Comparison of ENCODE assay signal across 13 cellular contexts in genomic region chr14:23577710-23578392, GRCh38. TPM values are rescaled to one million over a fixed set of nuclear protein-coding genes. Genes with fewer than 3 reads are reported as not detected.
DNase-seq lines count a peak whose midpoint lies in the region; ATAC-seq and TF ChIP-seq lines count a peak whose summit lies in the region.
"Had no signal": no experiment of that assay in that cellular context is flagged by ENCODE, and none has a peak within 500 bp of the region (broad histone marks: within the 10 kb centered on the region; RNA-seq: fewer than 3 reads in every experiment).

No MANE protein-coding gene starts in this region.

- no peaks in the 10 kb centered on the region for H3K9me3 Mint-ChIP-seq in activated CD8-positive, alpha-beta T cell treated with anti-CD3 and anti-CD28 coated beads for 36 hours
- H3K9me3 Mint-ChIP-seq in activated CD8-positive, alpha-beta T cell treated with anti-CD3 and anti-CD28 coated beads, Interleukin-2, amount 10 ng/mL, durations not matched to agents 7 days and 5 days (ENCODE audit: insufficient read depth), result no peaks in the 10 kb centered on the region
- H3K9me3 Mint-ChIP-seq in stimulated activated effector memory CD8-positive, alpha-beta T cell treated with anti-CD3 and anti-CD28 coated beads, Interleukin-12 subunit alpha, Interleukin-12 subunit beta, amount 100 ng/mL, for 72 hours, result no peaks in the 10 kb centered on the region

- no peak overlapping the region for H3K27ac Mint-ChIP-seq in activated CD8-positive, alpha-beta T cell treated with anti-CD3 and anti-CD28 coated beads for 36 hours
- no peak overlapping the region for H3K27ac Mint-ChIP-seq in activated CD8-positive, alpha-beta T cell treated with anti-CD3 and anti-CD28 coated beads, Interleukin-2, amount 10 ng/mL, durations not matched to agents 7 days and 5 days
- no peak overlapping the region for H3K27ac Mint-ChIP-seq in stimulated activated effector memory CD8-positive, alpha-beta T cell treated with anti-CD3 and anti-CD28 coated beads, Interleukin-12 subunit alpha, Interleukin-12 subunit beta, amount 100 ng/mL, for 72 hours

- H3K36me3 Mint-ChIP-seq in activated CD8-positive, alpha-beta T cell treated with anti-CD3 and anti-CD28 coated beads for 36 hours (ENCODE audit: low read depth), result no peaks in the 10 kb centered on the region
- no peaks in the 10 kb centered on the region for H3K36me3 Mint-ChIP-seq in activated CD8-positive, alpha-beta T cell treated with anti-CD3 and anti-CD28 coated beads, Interleukin-2, amount 10 ng/mL, durations not matched to agents 7 days and 5 days (ENCODE audit: low read depth)
- H3K36me3 Mint-ChIP-seq in stimulated activated effector memory CD8-positive, alpha-beta T cell treated with anti-CD3 and anti-CD28 coated beads, Interleukin-12 subunit alpha, Interleukin-12 subunit beta, amount 100 ng/mL, for 72 hours, result no peaks in the 10 kb centered on the region

- TF ChIP-seq CTCF in activated CD8-positive, alpha-beta T cell treated with anti-CD3 and anti-CD28 coated beads for 36 hours (IDR thresholded peaks at IDR 0.05), result no peak

- peak; percentile 26 for ATAC-seq in activated CD8-positive, alpha-beta T cell treated with anti-CD3 and anti-CD28 coated beads for 36 hours
- no peak for ATAC-seq in activated CD8-positive, alpha-beta T cell treated with anti-CD3 and anti-CD28 coated beads, Interleukin-2, amount 10 ng/mL, durations not matched to agents 7 days and 5 days
- no peak for ATAC-seq in stimulated activated effector memory CD8-positive, alpha-beta T cell treated with anti-CD3 and anti-CD28 coated beads, Interleukin-12 subunit alpha, Interleukin-12 subunit beta, amount 100 ng/mL, for 72 hours
- ATAC-seq in GM19351 (IDR thresholded peaks at IDR 0.05; ENCODE audit: unreplicated experiment) (no peak), GM21619 (IDR thresholded peaks at IDR 0.05; ENCODE audit: unreplicated experiment) (no peak), HG03139 (IDR thresholded peaks at IDR 0.05; ENCODE audit: unreplicated experiment) (no peak)

- H3K4me3 ChIP-seq in iPS-11a (ENCODE audit: low read depth, low read length), result peak overlapping the region; percentile 45

- DNase-seq in activated CD8-positive, alpha-beta T cell treated with anti-CD3 and anti-CD28 coated beads for 36 hours, result no peak
- no peak for DNase-seq in activated CD8-positive, alpha-beta T cell treated with anti-CD3 and anti-CD28 coated beads, Interleukin-2, amount 10 ng/mL, durations not matched to agents 7 days and 5 days
- DNase-seq in SK-N-DZ (ENCODE audit: low spot score), result peak; percentile 68
- DNase-seq in stimulated activated effector memory CD8-positive, alpha-beta T cell treated with anti-CD3 and anti-CD28 coated beads, Interleukin-12 subunit alpha, Interleukin-12 subunit beta, amount 100 ng/mL, for 72 hours (ENCODE audit: low spot score in 2 of 2), result no peak
- DNase-seq: activated CD4-positive, CD25-positive, alpha-beta regulatory T cell; activated effector memory CD4-positive, alpha-beta T cell treated with anti-CD3 and anti-CD28 coated beads, Interleukin-2, amount 50 U/mL, for 16 hours; DMS153; stimulated activated CD4-positive, alpha-beta T cell treated with anti-CD3 and anti-CD28 coated beads, Interleukin-4, amount 100 ng/mL, for 4 hours had no signal

- CTCF ChIA-PET in activated CD8-positive, alpha-beta T cell treated with anti-CD3 and anti-CD28 coated beads for 36 hours (lab: Charles Lee), result interaction anchor here (1.0 kb wide), 1 partner anchor 11 kb away, joined by 3 read pairs; no protein-coding TSS in a partner anchor
- CTCF ChIA-PET in activated CD8-positive, alpha-beta T cell treated with anti-CD3 and anti-CD28 coated beads, Interleukin-2, amount 10 ng/mL, durations not matched to agents 7 days and 5 days (lab: Charles Lee), result interaction anchor here (0.8 kb wide), 1 partner anchor 54 kb away, joined by 3 read pairs; no protein-coding TSS in a partner anchor

- POLR2A ChIA-PET in activated CD8-positive, alpha-beta T cell treated with anti-CD3 and anti-CD28 coated beads for 36 hours (lab: Charles Lee), result no interaction called here
- POLR2A ChIA-PET in activated CD8-positive, alpha-beta T cell treated with anti-CD3 and anti-CD28 coated beads, Interleukin-2, amount 10 ng/mL, durations not matched to agents 7 days and 5 days (lab: Charles Lee), result no interaction called here

- peaks cover 12% of the 10 kb centered on the region for H3K4me1 Mint-ChIP-seq in activated CD8-positive, alpha-beta T cell treated with anti-CD3 and anti-CD28 coated beads for 36 hours (ENCODE audit: low read depth)
- peaks cover 15% of the 10 kb centered on the region for H3K4me1 Mint-ChIP-seq in activated CD8-positive, alpha-beta T cell treated with anti-CD3 and anti-CD28 coated beads, Interleukin-2, amount 10 ng/mL, durations not matched to agents 7 days and 5 days (ENCODE audit: low read depth)
- peaks cover 20% of the 10 kb centered on the region for H3K4me1 Mint-ChIP-seq in stimulated activated effector memory CD8-positive, alpha-beta T cell treated with anti-CD3 and anti-CD28 coated beads, Interleukin-12 subunit alpha, Interleukin-12 subunit beta, amount 100 ng/mL, for 72 hours

- peaks cover 45% of the 10 kb centered on the region for H3K27me3 Mint-ChIP-seq in activated CD8-positive, alpha-beta T cell treated with anti-CD3 and anti-CD28 coated beads for 36 hours
- peaks cover 56% of the 10 kb centered on the region for H3K27me3 Mint-ChIP-seq in activated CD8-positive, alpha-beta T cell treated with anti-CD3 and anti-CD28 coated beads, Interleukin-2, amount 10 ng/mL, durations not matched to agents 7 days and 5 days (ENCODE audit: low read depth)

- H3K4me3 Mint-ChIP-seq in activated CD8-positive, alpha-beta T cell treated with anti-CD3 and anti-CD28 coated beads for 36 hours, result no peak overlapping the region
- H3K4me3 Mint-ChIP-seq in activated CD8-positive, alpha-beta T cell treated with anti-CD3 and anti-CD28 coated beads, Interleukin-2, amount 10 ng/mL, durations not matched to agents 7 days and 5 days, result no peak overlapping the region
- H3K4me3 Mint-ChIP-seq in stimulated activated effector memory CD8-positive, alpha-beta T cell treated with anti-CD3 and anti-CD28 coated beads, Interleukin-12 subunit alpha, Interleukin-12 subunit beta, amount 100 ng/mL, for 72 hours, result peak overlapping the region; percentile 42

- intact Hi-C loops in activated CD8-positive, alpha-beta T cell treated with anti-CD3 and anti-CD28 coated beads for 36 hours (cut with micrococcal nuclease), result no loop called here

RNA-seq across cellular contexts. Expression of gene JPH4, which starts 0.7 kb away (rescaled TPM):
- under 1 TPM; 0.25 to 0.51 TPM for total RNA-seq in activated CD8-positive, alpha-beta T cell treated with anti-CD3 and anti-CD28 coated beads for 36 hours
- total RNA-seq in activated CD8-positive, alpha-beta T cell treated with anti-CD3 and anti-CD28 coated beads, Interleukin-2, amount 10 ng/mL, durations not matched to agents 7 days and 5 days, result not detected
- polyA plus RNA-seq in SK-N-DZ (2014; cell fraction: cytosol; rRNA removed), result 22.3 and 34.8 TPM in 2 replicates
- 32.7 and 37.2 TPM in 2 replicates for polyA plus RNA-seq in SK-N-DZ (2014; cell fraction: nucleus; rRNA removed)
- total RNA-seq: fibroblast of lung had no signal
- polyA plus RNA-seq: fibroblast of lung had no signal

RNA-seq across cellular contexts. Expression of gene AP1G2, which starts 10.3 kb away (rescaled TPM):
- 100 to 1,000 TPM; 146 to 155 TPM for total RNA-seq in activated CD8-positive, alpha-beta T cell treated with anti-CD3 and anti-CD28 coated beads for 36 hours
- 100 to 1,000 TPM; 267 to 276 TPM for total RNA-seq in activated CD8-positive, alpha-beta T cell treated with anti-CD3 and anti-CD28 coated beads, Interleukin-2, amount 10 ng/mL, durations not matched to agents 7 days and 5 days
- 16.5 and 29.8 TPM in 2 replicates for polyA plus RNA-seq in SK-N-DZ (2014; cell fraction: cytosol; rRNA removed)
- polyA plus RNA-seq in SK-N-DZ (2014; cell fraction: nucleus; rRNA removed), result 352 and 499 TPM in 2 replicates

RNA-seq across cellular contexts. Expression of gene THTPA, which starts 21.8 kb away (rescaled TPM):
- total RNA-seq in activated CD8-positive, alpha-beta T cell treated with anti-CD3 and anti-CD28 coated beads for 36 hours, result 1 to 10 TPM; 5.1 to 7.6 TPM
- total RNA-seq in activated CD8-positive, alpha-beta T cell treated with anti-CD3 and anti-CD28 coated beads, Interleukin-2, amount 10 ng/mL, durations not matched to agents 7 days and 5 days, result 1 to 10 TPM; 7.3 to 9.8 TPM
- polyA plus RNA-seq in SK-N-DZ (2014; cell fraction: cytosol; rRNA removed), result 28.8 and 33.0 TPM in 2 replicates
- 19.2 and 20.1 TPM in 2 replicates for polyA plus RNA-seq in SK-N-DZ (2014; cell fraction: nucleus; rRNA removed)

RNA-seq across cellular contexts. Expression of gene ZFHX2, which starts 26.3 kb away (rescaled TPM):
- 1 to 10 TPM in 1 of 2 experiments, under 1 TPM in 1; 0.78 to 1.0 TPM for total RNA-seq in activated CD8-positive, alpha-beta T cell treated with anti-CD3 and anti-CD28 coated beads for 36 hours
- 1 to 10 TPM in 1 of 2 experiments, under 1 TPM in 1; 0.90 to 1.5 TPM for total RNA-seq in activated CD8-positive, alpha-beta T cell treated with anti-CD3 and anti-CD28 coated beads, Interleukin-2, amount 10 ng/mL, durations not matched to agents 7 days and 5 days
- 0.60 and 0.78 TPM in 2 replicates for polyA plus RNA-seq in SK-N-DZ (2014; cell fraction: cytosol; rRNA removed)
- 0.12 and 2.2 TPM in 2 replicates for polyA plus RNA-seq in SK-N-DZ (2014; cell fraction: nucleus; rRNA removed)
- polyA plus RNA-seq: fibroblast of lung had no signal

RNA-seq across cellular contexts. Expression of gene DHRS2, which starts 58.3 kb away (rescaled TPM):
- total RNA-seq in activated CD8-positive, alpha-beta T cell treated with anti-CD3 and anti-CD28 coated beads for 36 hours, result 1 to 10 TPM; 3.3 to 3.5 TPM
- under 1 TPM; 0.24 to 0.44 TPM for total RNA-seq in activated CD8-positive, alpha-beta T cell treated with anti-CD3 and anti-CD28 coated beads, Interleukin-2, amount 10 ng/mL, durations not matched to agents 7 days and 5 days
- polyA plus RNA-seq in SK-N-DZ (2014; cell fraction: cytosol; rRNA removed), result 2.7 and 5.0 TPM in 2 replicates
- 2.2 and 3.3 TPM in 2 replicates for polyA plus RNA-seq in SK-N-DZ (2014; cell fraction: nucleus; rRNA removed)
- total RNA-seq: fibroblast of lung had no signal
